Comparison of ENCODE assay signal across 8 cellular contexts in genomic region chrX:129523076-129524055, GRCh38.
A peak's percentile ranks its signal among the peaks of the same experiment; 100 is the strongest.
DNase-seq lines count a peak whose midpoint lies in the region; ATAC-seq lines count a peak whose summit lies in the region.

Gene SMARCA1 (minus strand): TSS chrX:129523490. CDS start chrX:129523370, 120 bp downstream.

- peaks cover 11% of the 10 kb centered on the region for H3K9me3 ChIP-seq in iPS-18a (ENCODE audit: control insufficient read depth, low read depth, low read length)

- H3K9ac ChIP-seq in iPS-18a (ENCODE audit: low read length), result peak within 1 kb of the TSS; percentile 77

- no peak for ATAC-seq in GM21367 (IDR thresholded peaks at IDR 0.05; ENCODE audit: unreplicated experiment)

- H3K36me3 ChIP-seq in iPS-18a (ENCODE audit: control insufficient read depth, low read depth, low read length), result no peaks in the 10 kb centered on the region

- H3K27ac ChIP-seq in caudate nucleus (ENCODE audit: low read depth, low read length), result peak within 1 kb of the TSS; percentile 90
- H3K27ac ChIP-seq in iPS-18a (ENCODE audit: low read length), result no peak within 1 kb of the TSS

- H3K4me3 ChIP-seq in iPS-18a (ENCODE audit: low read length), result peak within 1 kb of the TSS; percentile 71

- H3K27me3 ChIP-seq in iPS-18a (ENCODE audit: control insufficient read depth, insufficient read depth, low read length), result no peaks in the 10 kb centered on the region

- no peaks in the 10 kb centered on the region for H3K4me1 ChIP-seq in iPS-18a (ENCODE audit: control insufficient read depth, low read depth, low read length)

- peak; percentile 60 for DNase-seq in NCI-H345 (lab: John Stamatoyannopoulos, UW)
- no peak for DNase-seq in NCI-H345 treated with DMSO at 0.1 percent for 48 hours (lab: John Stamatoyannopoulos, UW; ENCODE audit: unreplicated experiment)
- peak; percentile 52 for DNase-seq in NCI-H82 treated with DMSO at 0.1 percent for 48 hours (lab: John Stamatoyannopoulos, UW; ENCODE audit: unreplicated experiment)
- DNase-seq in caudate nucleus (lab: John Stamatoyannopoulos, UW), result peak in 44 of 61 donors; percentile 0 to 58 (median 14)
- DNase-seq in retina, result peak; percentile 80
- no peak for DNase-seq in NCI-H1105 (lab: John Stamatoyannopoulos, UW)

Comparison
In these comparisons a context has a peak if more than half of its experiments do, and no peak if none do; other contexts are left out.
1. DNase-seq: peak in NCI-H345 (single experiment), NCI-H82 treated with DMSO at 0.1 percent for 48 hours (single experiment), caudate nucleus (44 of 61) and retina (single experiment); none in NCI-H345 treated with DMSO at 0.1 percent for 48 hours (single experiment) and NCI-H1105 (single experiment).